Comparison of ENCODE assay signal across 18 cellular contexts in the genomic region with DNA sequence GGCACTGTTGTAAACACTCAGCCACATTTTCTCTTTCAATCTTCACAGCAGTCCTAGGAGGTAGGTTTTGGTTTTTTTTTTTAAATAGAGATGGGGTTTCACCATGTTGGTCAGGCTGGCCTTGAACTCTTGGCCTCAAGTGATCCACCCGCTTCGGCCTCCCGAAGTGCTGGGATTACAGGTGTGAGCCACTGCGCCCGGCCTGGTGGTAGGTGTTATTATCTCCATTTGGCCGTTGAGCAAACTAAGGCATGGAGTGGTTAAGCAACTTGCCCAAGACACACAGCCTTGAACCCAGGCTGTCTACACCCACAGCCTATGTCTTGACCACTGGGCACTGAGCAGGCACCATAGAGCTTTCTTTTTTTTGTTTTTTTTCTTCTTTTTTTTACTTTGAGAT. TPM values are rescaled to one million over a fixed set of nuclear protein-coding genes. Genes with fewer than 3 reads are reported as not detected.
DNase-seq lines count a peak whose midpoint lies in the region; ATAC-seq and TF ChIP-seq lines count a peak whose summit lies in the region.
"Had no signal": no experiment of that assay in that cellular context is flagged by ENCODE, and none has a peak within 500 bp of the region (broad histone marks: within the 10 kb centered on the region; RNA-seq: fewer than 3 reads in every experiment).

No MANE protein-coding gene starts in this region.

- TF ChIP-seq CTCF in heart left ventricle (IDR thresholded peaks at IDR 0.05) (no peak), vagina (IDR thresholded peaks at IDR 0.05) (no peak)

- H4K91ac ChIP-seq in mesenchymal stem cell (ENCODE audit: low read length), result no peak overlapping the region

- peaks cover 5% of the 10 kb centered on the region for H3K79me1 ChIP-seq in mesenchymal stem cell (replicated peaks; ENCODE audit: low read length, poor library complexity, severe bottlenecking)

- WGBS in heart left ventricle, 4 donors, result 77 to 82% (median 78%) methylated on average over 6 of the region's 6 CpGs
- WGBS in mesenchymal stem cell, result 100% methylated on average over 5 of the region's 6 CpGs

- H3K9ac ChIP-seq in mesenchymal stem cell (ENCODE audit: low read length), result peak overlapping the region; percentile 8
- H3K9ac ChIP-seq: BLaER1 treated with 17β-estradiol and CSF1 and Interleukin-3, amounts not matched to agents 10 nM and 100 nM had no signal

- H3K9me3 ChIP-seq in heart left ventricle (no peaks in the 10 kb centered on the region), mesenchymal stem cell (ENCODE audit: control insufficient read depth, low read length) (no peaks in the 10 kb centered on the region), vagina (no peaks in the 10 kb centered on the region)
- H3K9me3 ChIP-seq: BLaER1 treated with 17β-estradiol and CSF1 and Interleukin-3, amounts not matched to agents 10 nM and 100 nM; body of pancreas; spleen had no signal

- peak overlapping the region; percentile 41 for H2BK15ac ChIP-seq in mesenchymal stem cell (ENCODE audit: low read depth, poor library complexity, severe bottlenecking)

- DNase-seq in heart left ventricle (peak in 3 of 5 donors; percentile 10 to 47 (median 15)), left cardiac atrium (no peak), mesenchymal stem cell (no peak), vagina (ENCODE audit: extremely low spot score in 2 of 2) (no peak)
- DNase-seq in activated CD8-positive, alpha-beta memory T cell treated with anti-CD3 and anti-CD28 coated beads, Interleukin-2, amount 50 U/mL, for 48 hours, result no peak
- DNase-seq: activated CD4-positive, alpha-beta T cell treated with anti-CD3 and anti-CD28 coated beads for 1 hour; body of pancreas; GOT3; NCI-H1930; spleen had no signal

- no peak overlapping the region for H3K4me2 ChIP-seq in mesenchymal stem cell (ENCODE audit: low read length, poor library complexity, severe bottlenecking)

- H4K8ac ChIP-seq in mesenchymal stem cell (ENCODE audit: low read length), result peak overlapping the region; percentile 38

- no peak overlapping the region for H3K4me3 ChIP-seq in heart left ventricle
- no peak overlapping the region for H3K4me3 ChIP-seq in mesenchymal stem cell (ENCODE audit: insufficient read depth in 1 of 2, low read depth in 1 of 2, low read length in 2 of 2)
- H3K4me3 ChIP-seq in vagina, result no peak overlapping the region
- H3K4me3 ChIP-seq: BLaER1 treated with 17β-estradiol and CSF1 and Interleukin-3, amounts not matched to agents 10 nM and 100 nM; body of pancreas; coronary artery; spleen had no signal

- H3K23ac ChIP-seq in mesenchymal stem cell (ENCODE audit: low read length in 2 of 2), result no peak overlapping the region

- peak overlapping the region in 1 of 2 experiments; percentile 54 for H3K18ac ChIP-seq in mesenchymal stem cell (ENCODE audit: low read depth in 1 of 2, low read length in 2 of 2)

- H2AFZ ChIP-seq in mesenchymal stem cell (ENCODE audit: low read depth, low read length), result no peak overlapping the region

- no peak overlapping the region for H3K4ac ChIP-seq in mesenchymal stem cell (ENCODE audit: low read depth in 1 of 2, low read length in 2 of 2)

- H3K36me3 ChIP-seq in heart left ventricle (peaks cover 0 to 9% (median 0%) of the 10 kb centered on the region in 9 donors), mesenchymal stem cell (ENCODE audit: control insufficient read depth in 1 of 2, insufficient read depth in 2 of 2, low read depth in 1 of 2, low read length in 2 of 2) (peaks cover 0 to 7% of the 10 kb centered on the region in 2 experiments), vagina (no peaks in the 10 kb centered on the region)
- H3K36me3 ChIP-seq: BLaER1 treated with 17β-estradiol and CSF1 and Interleukin-3, amounts not matched to agents 10 nM and 100 nM; spleen had no signal

- no peak for ATAC-seq in heart left ventricle
- no peak for ATAC-seq in left cardiac atrium
- no peak for ATAC-seq in GM18498 (IDR thresholded peaks at IDR 0.05; ENCODE audit: unreplicated experiment)
- ATAC-seq: body of pancreas had no signal

- no peak overlapping the region for H2BK120ac ChIP-seq in mesenchymal stem cell (ENCODE audit: low read depth, low read length)

- peaks cover 0 to 85% (median 46%) of the 10 kb centered on the region in 12 donors for H3K4me1 ChIP-seq in heart left ventricle
- peaks cover 57% of the 10 kb centered on the region for H3K4me1 ChIP-seq in mesenchymal stem cell (ENCODE audit: control insufficient read depth, insufficient read depth, low read depth, low read length)
- H3K4me1 ChIP-seq in vagina, result peaks cover 43% of the 10 kb centered on the region

- H3K27ac ChIP-seq in heart left ventricle (peak overlapping the region in 7 of 12 donors; percentile 16 to 84 (median 77)), mesenchymal stem cell (ENCODE audit: low read length, poor library complexity, severe bottlenecking) (peak overlapping the region; percentile 98), vagina (peak overlapping the region; percentile 97)
- H3K27ac ChIP-seq: BLaER1 treated with 17β-estradiol and CSF1 and Interleukin-3, amounts not matched to agents 10 nM and 100 nM; body of pancreas had no signal

- intact Hi-C loops in heart left ventricle (cut with DNase I) (no loop called here), left cardiac atrium (cut with DNase I) (loop anchor here in 1 of 2 donors (10.0 kb wide), 1 partner anchor 60 kb away; no protein-coding TSS in a partner anchor), vagina (cut with DNase I) (no loop called here)

- peak overlapping the region; percentile 14 to 51 for H2BK12ac ChIP-seq in mesenchymal stem cell (ENCODE audit: low read length in 2 of 2)

- no peak overlapping the region for H3K14ac ChIP-seq in mesenchymal stem cell (ENCODE audit: low read length in 2 of 2)

- TF ChIP-seq POLR2A in heart left ventricle (IDR thresholded peaks at IDR 0.05) (no peak), vagina (IDR thresholded peaks at IDR 0.05) (no peak)

- no peaks in the 10 kb centered on the region for H3K27me3 ChIP-seq in heart left ventricle
- no peaks in the 10 kb centered on the region for H3K27me3 ChIP-seq in mesenchymal stem cell (ENCODE audit: control insufficient read depth in 1 of 2, insufficient read depth in 1 of 2, low read length in 2 of 2)
- no peaks in the 10 kb centered on the region for H3K27me3 ChIP-seq in vagina
- H3K27me3 ChIP-seq: BLaER1 treated with 17β-estradiol and CSF1 and Interleukin-3, amounts not matched to agents 10 nM and 100 nM; body of pancreas; spleen had no signal

- H2AK5ac ChIP-seq in mesenchymal stem cell (ENCODE audit: low read length, severe bottlenecking), result peak overlapping the region; percentile 93

- H2BK5ac ChIP-seq in mesenchymal stem cell (ENCODE audit: low read depth, low read length, poor library complexity, severe bottlenecking), result no peak overlapping the region

RNA-seq across cellular contexts. Expression of gene SGCA, which starts 8.6 kb away (rescaled TPM):
- total RNA-seq in heart left ventricle (100 to 1,000 TPM; 110 to 224 (median 151) TPM), left cardiac atrium (100 to 1,000 TPM in 1 of 2 donors, 10 to 100 TPM in 1; 96.3 to 131 TPM), vagina (2.2 TPM)
- 100 to 1,000 TPM in 1 of 2 donors, 10 to 100 TPM in 1; 96.5 to 225 TPM for polyA plus RNA-seq in heart left ventricle
- 0.14 TPM for polyA plus RNA-seq in mesenchymal stem cell (2013, experiment 1 of 2)
- polyA plus RNA-seq in mesenchymal stem cell (2013, experiment 2 of 2), result 0.08 TPM
- total RNA-seq: activated CD8-positive, alpha-beta memory T cell treated with anti-CD3 and anti-CD28 coated beads for 36 hours; fibroblast of villous mesenchyme; HT-29; NCI-H460; pulmonary artery endothelial cell had no signal

RNA-seq across cellular contexts. Expression of gene PPP1R9B, which starts 24.0 kb away (rescaled TPM):
- total RNA-seq in heart left ventricle (10 to 100 TPM; 17.0 to 55.9 (median 31.3) TPM), left cardiac atrium (10 to 100 TPM; 35.8 to 43.4 TPM), vagina (37.6 TPM)
- 10 to 100 TPM; 30.4 to 33.4 TPM for polyA plus RNA-seq in heart left ventricle
- 34.9 TPM for polyA plus RNA-seq in mesenchymal stem cell (2013, experiment 1 of 2)
- 33.0 TPM for polyA plus RNA-seq in mesenchymal stem cell (2013, experiment 2 of 2)

RNA-seq across cellular contexts. Expression of gene COL1A1, which starts 27.0 kb away (rescaled TPM):
- total RNA-seq in heart left ventricle, result 100 to 1,000 TPM in 3 of 9 donors, 10 to 100 TPM in 6; 10.2 to 897 (median 55.4) TPM
- polyA plus RNA-seq in heart left ventricle, result 100 to 1,000 TPM in 1 of 2 donors, 10 to 100 TPM in 1; 17.2 to 109 TPM
- total RNA-seq in left cardiac atrium, result 100 to 1,000 TPM; 106 to 151 TPM
- polyA plus RNA-seq in mesenchymal stem cell (2013, experiment 1 of 2), result 4,381 TPM
- polyA plus RNA-seq in mesenchymal stem cell (2013, experiment 2 of 2), result 4,150 TPM
- total RNA-seq in vagina, result 171 TPM

RNA-seq across cellular contexts. Expression of gene SAMD14, which starts 44.5 kb away (rescaled TPM):
- total RNA-seq in heart left ventricle, result 1 to 10 TPM in 7 of 9 donors, under 1 TPM in 2; 0.44 to 3.9 (median 1.2) TPM
- polyA plus RNA-seq in heart left ventricle, result 1 to 10 TPM in 1 of 2 donors, under 1 TPM in 1; 0.72 to 2.8 TPM
- 1 to 10 TPM; 1.6 to 2.1 TPM for total RNA-seq in left cardiac atrium
- polyA plus RNA-seq in mesenchymal stem cell (2013, experiment 1 of 2), result 17.9 TPM
- polyA plus RNA-seq in mesenchymal stem cell (2013, experiment 2 of 2), result 17.2 TPM
- total RNA-seq in vagina, result 4.4 TPM
- total RNA-seq: body of pancreas, NCI-H460 had no signal

Comparison
In these comparisons a context has a peak if more than half of its experiments do, and no peak if none do; other contexts are left out.
1. DNase-seq: peak in heart left ventricle (3 of 5); none in left cardiac atrium (single experiment), mesenchymal stem cell (single experiment), vagina (0 of 2) and activated CD8-positive, alpha-beta memory T cell treated with anti-CD3 and anti-CD28 coated beads, Interleukin-2, amount 50 U/mL, for 48 hours (single experiment).
2. RNA of gene SGCA, which starts 8.6 kb away (total RNA-seq): 110 to 224 TPM in heart left ventricle and 96.3 to 131 TPM in left cardiac atrium; 2.2 TPM in vagina (single experiment); every median in the first group is over 10 times any median in the second.
3. Peak in every context shown above with its lines, with median percentiles within 50 percentile points of each other: H3K27ac ChIP-seq.